ENCODE assay signal across 10 cellular contexts in genomic region chr6:73728548-73729205, GRCh38. TPM values are rescaled to one million over a fixed set of nuclear protein-coding genes. Genes with fewer than 3 reads are reported as not detected.
A peak's percentile ranks its signal among the peaks of the same experiment; 100 is the strongest.
DNase-seq lines count a peak whose midpoint lies in the region; ATAC-seq and TF ChIP-seq lines count a peak whose summit lies in the region.
"Had no signal": no experiment of that assay in that cellular context is flagged by ENCODE, and none has a peak within 500 bp of the region (broad histone marks: within the 10 kb centered on the region; RNA-seq: fewer than 3 reads in every experiment).

No MANE protein-coding gene starts in this region.

- no peaks in the 10 kb centered on the region for H3K9me3 Mint-ChIP-seq in Calu3 (ENCODE audit: low read depth, unreplicated experiment)
- H3K9me3 Mint-ChIP-seq: CD8-positive, alpha-beta memory T cell; neural progenitor cell had no signal

- no TSS peak for BruUV-seq in Calu3 (replicated peaks; lab: Mats Ljungman, UMichigan)

- no peak for TF ChIP-seq POLR2A in transverse colon (IDR thresholded peaks at IDR 0.05)

- intact Hi-C loops in transverse colon (cut with DNase I; ENCODE audit: low total_unique reads) = no loop called here
- intact Hi-C loops in Calu3 (cut with micrococcal nuclease; ENCODE audit: unreplicated experiment) = no loop called here

- H3K27me3 ChIP-seq in BE2C (no peaks in the 10 kb centered on the region), transverse colon (no peaks in the 10 kb centered on the region), WERI-Rb-1 (ENCODE audit: insufficient read depth, low read depth, severe bottlenecking) (no peaks in the 10 kb centered on the region)
- H3K27me3 ChIP-seq: neural progenitor cell had no signal

- H3K4me1 ChIP-seq in BE2C (no peaks in the 10 kb centered on the region), transverse colon (no peaks in the 10 kb centered on the region)
- H3K4me1 ChIP-seq: neural progenitor cell had no signal

- CTCF ChIA-PET in Calu3 (lab: Charles Lee) = no interaction called here

- H3K4me1 Mint-ChIP-seq in Calu3 (ENCODE audit: low read depth, unreplicated experiment) = no peaks in the 10 kb centered on the region
- H3K4me1 Mint-ChIP-seq: neural progenitor cell had no signal

- no peak overlapping the region for H3K4me3 ChIP-seq in GM12865 (ENCODE audit: low read depth, low read length)
- H3K4me3 ChIP-seq in BE2C (ENCODE audit: low read depth, low read length) = no peak overlapping the region
- H3K4me3 ChIP-seq in transverse colon = no peak overlapping the region
- no peak overlapping the region for H3K4me3 ChIP-seq in WERI-Rb-1 (ENCODE audit: low read depth, low read length)
- H3K4me3 ChIP-seq: neural progenitor cell had no signal

- in situ Hi-C loops in transverse colon (cut with MboI; ENCODE audit: low pct_ligation_motif_present in 1 of 4, low pct_unique_long_range_greater_than_20kb in 1 of 4, low sequenced_read_pairs in 3 of 4) = loop anchor here in 2 of 4 donors (25.0 kb wide), 1 partner anchor 1484 kb away; the partner anchor contains the start of gene COL12A1 (in 2 of the 2)

- ATAC-seq in GM19452 (IDR thresholded peaks at IDR 0.05; ENCODE audit: unreplicated experiment) (peak; percentile 59), HG03139 (IDR thresholded peaks at IDR 0.05; ENCODE audit: unreplicated experiment) (peak; percentile 37)

- H3K27me3 Mint-ChIP-seq in Calu3 (ENCODE audit: unreplicated experiment) = no peaks in the 10 kb centered on the region

- H3K27ac Mint-ChIP-seq in Calu3 (ENCODE audit: unreplicated experiment) = no peak overlapping the region
- H3K27ac Mint-ChIP-seq: CD8-positive, alpha-beta memory T cell; neural progenitor cell had no signal

- H3K36me3 Mint-ChIP-seq in Calu3 (ENCODE audit: insufficient read depth, unreplicated experiment) = no peaks in the 10 kb centered on the region
- H3K36me3 Mint-ChIP-seq: CD8-positive, alpha-beta memory T cell; neural progenitor cell had no signal

- H3K27ac ChIP-seq in transverse colon = no peak overlapping the region
- H3K27ac ChIP-seq in WERI-Rb-1 = no peak overlapping the region
- H3K27ac ChIP-seq: neural progenitor cell had no signal

- no peak for TF ChIP-seq EP300 in transverse colon (IDR thresholded peaks at IDR 0.05; ENCODE audit: low read depth)

- 43 to 65% methylated on average over 1 to 4 of the region's 4 CpGs for WGBS in transverse colon (ENCODE audit: low coverage in 1 of 2), 2 donors

- no peaks in the 10 kb centered on the region for H3K36me3 ChIP-seq in BE2C
- no peaks in the 10 kb centered on the region for H3K36me3 ChIP-seq in transverse colon
- no peaks in the 10 kb centered on the region for H3K36me3 ChIP-seq in WERI-Rb-1
- H3K36me3 ChIP-seq: neural progenitor cell had no signal

- H3K9me3 ChIP-seq in BE2C = no peaks in the 10 kb centered on the region
- no peaks in the 10 kb centered on the region for H3K9me3 ChIP-seq in transverse colon
- H3K9me3 ChIP-seq in WERI-Rb-1 (ENCODE audit: severe bottlenecking) = no peaks in the 10 kb centered on the region

- DNase-seq in GM12865 (ENCODE audit: low read depth) = peak; percentile 62
- peak; percentile 28 for DNase-seq in activated CD8-positive, alpha-beta memory T cell treated with anti-CD3 and anti-CD28 coated beads, Interleukin-2, amount 50 U/mL, for 24 hours (ENCODE audit: extremely low read depth)
- DNase-seq in BE2C = no peak
- DNase-seq in transverse colon = no peak
- no peak for DNase-seq in Calu3
- no peak for DNase-seq in WERI-Rb-1
- DNase-seq: CD8-positive, alpha-beta memory T cell had no signal

- TF ChIP-seq CTCF in GM12865 (IDR thresholded peaks at IDR 0.05; ENCODE audit: insufficient read depth, low read depth, low read length, missing control alignments) (no peak), BE2C (IDR thresholded peaks at IDR 0.05; ENCODE audit: low read depth, low read length) (no peak), transverse colon (IDR thresholded peaks at IDR 0.05) (no peak), Calu3 (IDR thresholded peaks at IDR 0.05; ENCODE audit: unreplicated experiment) (no peak), WERI-Rb-1 (IDR thresholded peaks at IDR 0.05; ENCODE audit: low read depth, low read length) (no peak)

- no peak overlapping the region for H3K4me3 Mint-ChIP-seq in Calu3 (ENCODE audit: low read depth, unreplicated experiment)
- H3K4me3 Mint-ChIP-seq: CD8-positive, alpha-beta memory T cell; neural progenitor cell had no signal

RNA-seq across cellular contexts. Expression of gene CD109, which starts 32.7 kb away (rescaled TPM):
- polyA plus RNA-seq in BE2C (2012; ENCODE audit: insufficient read depth, insufficient read length, low read depth) = 0.15 TPM
- total RNA-seq in transverse colon (1 to 10 TPM; 1.9 to 7.4 (median 4.8) TPM), Calu3 (2022) (1.9 and 3.6 TPM in 2 replicates)
- polyA plus RNA-seq: CD8-positive, alpha-beta memory T cell had no signal

Comparison
In these comparisons a context has a peak if more than half of its experiments do, and no peak if none do; other contexts are left out.
1. DNase-seq: peak in GM12865 (single experiment) and activated CD8-positive, alpha-beta memory T cell treated with anti-CD3 and anti-CD28 coated beads, Interleukin-2, amount 50 U/mL, for 24 hours (single experiment); none in BE2C (single experiment), transverse colon (single experiment), Calu3 (single experiment) and WERI-Rb-1 (single experiment).